Comparison of ENCODE assay signal across 1 cellular context in the genomic region with DNA sequence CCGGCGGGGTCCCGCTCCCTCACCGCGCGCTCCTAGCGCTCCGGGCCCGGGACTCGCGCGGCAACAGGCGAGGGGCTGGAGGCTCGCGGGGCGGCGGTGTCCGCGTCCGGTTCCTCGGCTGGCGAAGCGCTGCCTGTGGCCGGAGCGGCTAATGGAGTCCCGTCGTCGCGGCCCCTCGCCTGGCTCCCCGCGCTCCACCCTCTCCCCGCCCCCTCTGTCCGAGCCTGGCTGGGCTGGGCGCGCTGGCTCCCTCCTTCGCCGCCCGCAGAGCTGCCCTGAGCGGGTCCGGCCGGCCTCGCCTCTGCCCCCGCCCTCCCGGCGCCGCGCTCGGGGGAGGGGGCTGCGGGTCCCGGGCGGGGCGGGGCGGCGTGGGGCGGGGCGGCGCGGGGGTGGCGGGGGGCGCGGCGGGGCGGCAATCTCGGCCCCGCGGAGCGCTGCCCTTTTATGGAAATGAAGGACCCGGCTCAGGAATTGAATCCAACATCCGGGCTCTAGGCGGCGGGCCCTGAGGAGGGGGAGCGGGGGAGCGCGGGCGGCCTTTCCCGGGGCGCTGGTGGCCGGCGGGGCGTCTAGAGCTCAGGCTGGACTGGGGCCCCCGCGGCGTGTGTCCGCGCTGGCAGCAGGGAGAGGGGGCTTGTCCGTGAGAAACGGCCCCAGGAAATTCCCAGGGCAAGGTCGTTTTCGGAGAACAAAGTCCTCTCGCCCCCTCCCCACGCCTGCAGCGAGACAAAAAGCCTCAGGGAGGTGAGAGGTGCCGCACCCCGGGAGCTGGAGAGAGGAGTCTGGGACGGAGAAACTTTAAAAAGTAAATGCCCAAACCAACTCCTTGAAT.
TF ChIP-seq lines count a peak whose summit lies in the region.

Gene FERMT2 (minus strand): TSS at position 153 of the 832 bp plus-strand sequence. CDS start 482 bp downstream, outside the sequence.

TF ChIP-seq in HepG2, 621 proteins besides CTCF, POLR2A, EP300 and RAD21 (continued from another document and continues in another):
- TF ChIP-seq ZNF383 (CRISPR knock-in tag; IDR thresholded peaks at IDR 0.05; ENCODE audit: borderline replicate concordance) (no peak), ZNF563 (CRISPR knock-in tag; IDR thresholded peaks at IDR 0.05) (no peak; the same call in 1 of the 2 replicates), RELA (CRISPR knock-in tag; IDR thresholded peaks at IDR 0.05) (no peak), KMT2B (CRISPR knock-in tag; IDR thresholded peaks at IDR 0.05) (no peak), TFAP4 (IDR thresholded peaks at IDR 0.05; ENCODE audit: borderline replicate concordance, low read depth) (no peak), GTF3A (CRISPR knock-in tag; conservative IDR thresholded peaks at IDR 0.05) (no peak), CC2D1A (CRISPR knock-in tag; IDR thresholded peaks at IDR 0.05) (no peak), TFE3 (CRISPR knock-in tag; IDR thresholded peaks at IDR 0.05) (no peak), ZNF205 (CRISPR knock-in tag; IDR thresholded peaks at IDR 0.05) (no peak), ZNF83 (CRISPR knock-in tag; IDR thresholded peaks at IDR 0.05; ENCODE audit: borderline replicate concordance) (no peak), RBFOX2 (IDR thresholded peaks at IDR 0.05; ENCODE audit: low read depth, low read length) (peak; percentile 91), NFYB (CRISPR knock-in tag; IDR thresholded peaks at IDR 0.05) (no peak), ZNF691 (CRISPR knock-in tag; IDR thresholded peaks at IDR 0.05; ENCODE audit: borderline replicate concordance, low read depth) (no peak; the same call in 1 of the 2 replicates), KLF9 (CRISPR knock-in tag; IDR thresholded peaks at IDR 0.05; ENCODE audit: low read depth) (no peak), RFX3 (CRISPR knock-in tag; IDR thresholded peaks at IDR 0.05) (no peak), ZNF609 (CRISPR knock-in tag; IDR thresholded peaks at IDR 0.05; ENCODE audit: borderline replicate concordance) (0 out of 2 replicates have a peak, but pooled peaks have one; percentile 12), CERS6 (CRISPR knock-in tag; IDR thresholded peaks at IDR 0.05) (no peak), RNF2 (conservative IDR thresholded peaks at IDR 0.05; ENCODE audit: low read depth) (no peak), ZNF788 (CRISPR knock-in tag; IDR thresholded peaks at IDR 0.05; ENCODE audit: borderline replicate concordance) (peak; percentile 12; the same call in 1 of the 2 replicates), KDM5B (CRISPR knock-in tag; IDR thresholded peaks at IDR 0.05; ENCODE audit: borderline replicate concordance) (peak; percentile 25; the same call in 1 of the 2 replicates), ZNF776 (CRISPR knock-in tag; IDR thresholded peaks at IDR 0.05) (peak; percentile 60), HHEX (CRISPR knock-in tag; IDR thresholded peaks at IDR 0.05) (no peak), TFDP1 (CRISPR knock-in tag; IDR thresholded peaks at IDR 0.05; ENCODE audit: borderline replicate concordance) (peak; percentile 71; the same call in 1 of the 2 replicates), MEIS1 (CRISPR knock-in tag; IDR thresholded peaks at IDR 0.05; ENCODE audit: borderline replicate concordance) (no peak), ZNF564 (CRISPR knock-in tag; IDR thresholded peaks at IDR 0.05) (peak; percentile 82; the same call in 1 of the 2 replicates), MAF1 (CRISPR knock-in tag; IDR thresholded peaks at IDR 0.05; ENCODE audit: borderline replicate concordance) (no peak), PAWR (CRISPR knock-in tag; IDR thresholded peaks at IDR 0.05; ENCODE audit: borderline replicate concordance) (no peak), FOXP1 (IDR thresholded peaks at IDR 0.05) (no peak), FOXP1 (CRISPR knock-in tag; IDR thresholded peaks at IDR 0.05) (no peak), CBX5 (CRISPR knock-in tag; IDR thresholded peaks at IDR 0.05; ENCODE audit: borderline replicate concordance) (no peak), KDM5A (IDR thresholded peaks at IDR 0.05; ENCODE audit: borderline replicate concordance, low read length) (peak; percentile 39; the same call in 1 of the 2 replicates), TRAFD1 (CRISPR knock-in tag; IDR thresholded peaks at IDR 0.05; ENCODE audit: borderline replicate concordance) (no peak), MAFF (IDR thresholded peaks at IDR 0.05; ENCODE audit: low read depth, low read length) (no peak), ZNF350 (CRISPR knock-in tag; IDR thresholded peaks at IDR 0.05; ENCODE audit: borderline replicate concordance, low read depth) (peak; percentile 37; the same call in 1 of the 2 replicates), HNF1B (CRISPR knock-in tag; IDR thresholded peaks at IDR 0.05) (no peak), HOXA3 (CRISPR knock-in tag; IDR thresholded peaks at IDR 0.05) (peak; percentile 37; the same call in 1 of the 2 replicates), ZSCAN25 (CRISPR knock-in tag; IDR thresholded peaks at IDR 0.05) (peak; percentile 75)
- TF ChIP-seq, protein P1, sequence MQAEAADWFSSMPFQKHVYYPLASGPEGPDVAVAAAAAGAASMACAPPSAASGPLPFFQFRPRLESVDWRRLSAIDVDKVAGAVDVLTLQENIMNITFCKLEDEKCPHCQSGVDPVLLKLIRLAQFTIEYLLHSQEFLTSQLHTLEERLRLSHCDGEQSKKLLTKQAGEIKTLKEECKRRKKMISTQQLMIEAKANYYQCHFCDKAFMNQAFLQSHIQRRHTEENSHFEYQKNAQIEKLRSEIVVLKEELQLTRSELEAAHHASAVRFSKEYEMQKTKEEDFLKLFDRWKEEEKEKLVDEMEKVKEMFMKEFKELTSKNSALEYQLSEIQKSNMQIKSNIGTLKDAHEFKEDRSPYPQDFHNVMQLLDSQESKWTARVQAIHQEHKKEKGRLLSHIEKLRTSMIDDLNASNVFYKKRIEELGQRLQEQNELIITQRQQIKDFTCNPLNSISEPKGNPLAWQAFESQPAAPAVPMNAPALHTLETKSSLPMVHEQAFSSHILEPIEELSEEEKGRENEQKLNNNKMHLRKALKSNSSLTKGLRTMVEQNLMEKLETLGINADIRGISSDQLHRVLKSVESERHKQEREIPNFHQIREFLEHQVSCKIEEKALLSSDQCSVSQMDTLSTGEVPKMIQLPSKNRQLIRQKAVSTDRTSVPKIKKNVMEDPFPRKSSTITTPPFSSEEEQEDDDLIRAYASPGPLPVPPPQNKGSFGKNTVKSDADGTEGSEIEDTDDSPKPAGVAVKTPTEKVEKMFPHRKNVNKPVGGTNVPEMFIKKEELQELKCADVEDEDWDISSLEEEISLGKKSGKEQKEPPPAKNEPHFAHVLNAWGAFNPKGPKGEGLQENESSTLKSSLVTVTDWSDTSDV (CRISPR knock-in tag; IDR thresholded peaks at IDR 0.05): no peak; the same call in 1 of the 2 replicates
- TF ChIP-seq, protein P2, sequence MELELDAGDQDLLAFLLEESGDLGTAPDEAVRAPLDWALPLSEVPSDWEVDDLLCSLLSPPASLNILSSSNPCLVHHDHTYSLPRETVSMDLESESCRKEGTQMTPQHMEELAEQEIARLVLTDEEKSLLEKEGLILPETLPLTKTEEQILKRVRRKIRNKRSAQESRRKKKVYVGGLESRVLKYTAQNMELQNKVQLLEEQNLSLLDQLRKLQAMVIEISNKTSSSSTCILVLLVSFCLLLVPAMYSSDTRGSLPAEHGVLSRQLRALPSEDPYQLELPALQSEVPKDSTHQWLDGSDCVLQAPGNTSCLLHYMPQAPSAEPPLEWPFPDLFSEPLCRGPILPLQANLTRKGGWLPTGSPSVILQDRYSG (CRISPR knock-in tag; IDR thresholded peaks at IDR 0.05): no peak
